ENCODE assay signal across 18 cellular contexts in the genomic region with DNA sequence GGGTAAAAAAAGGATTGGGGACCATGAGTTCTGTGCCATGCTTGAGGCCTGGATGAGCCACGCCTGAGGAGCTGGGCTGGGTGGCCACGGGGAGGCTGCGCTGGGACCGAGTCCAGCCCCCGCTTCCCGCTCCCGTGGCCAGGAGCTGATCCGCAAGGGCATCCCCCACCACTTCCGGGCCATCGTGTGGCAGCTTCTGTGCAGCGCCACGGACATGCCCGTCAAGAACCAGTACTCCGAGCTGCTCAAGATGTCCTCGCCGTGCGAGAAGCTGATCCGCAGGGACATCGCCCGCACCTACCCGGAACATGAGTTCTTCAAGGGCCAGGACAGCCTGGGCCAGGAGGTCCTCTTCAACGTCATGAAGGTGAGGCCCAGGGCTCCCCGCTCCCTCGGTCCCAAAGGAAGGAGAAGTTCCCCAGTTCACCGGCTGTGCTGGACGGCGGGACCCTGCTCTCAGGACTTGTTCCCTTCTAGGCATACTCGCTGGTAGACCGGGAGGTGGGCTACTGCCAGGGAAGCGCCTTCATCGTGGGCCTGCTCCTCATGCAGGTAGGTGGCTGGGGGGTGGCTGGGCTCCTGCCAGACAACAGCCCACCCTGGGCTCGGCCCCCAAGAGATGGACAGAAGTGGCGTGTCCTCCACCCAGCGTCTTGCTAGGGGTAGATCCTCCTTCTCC. TPM values are rescaled to one million over a fixed set of nuclear protein-coding genes. Genes with fewer than 3 reads are reported as not detected.
"Had no signal": no experiment of that assay in that cellular context is flagged by ENCODE, and none has a peak within 500 bp of the region (broad histone marks: within the 10 kb centered on the region; RNA-seq: fewer than 3 reads in every experiment).

No MANE protein-coding gene starts in this region.

- H3K27me3 ChIP-seq: gastroesophageal sphincter, neutrophil, right atrium auricular region, testis had no signal

- H3K27me3 Mint-ChIP-seq: activated T-helper 17 cell treated with anti-CD3 and anti-CD28 coated beads, Interleukin-2, amount 50 U/mL, for 72 hours; naive thymus-derived CD4-positive, alpha-beta T cell; progenitor cell of endocrine pancreas; T-cell had no signal

- H3K36me3 Mint-ChIP-seq: activated naive CD4-positive, alpha-beta T cell treated with anti-CD3 and anti-CD28 coated beads, Interleukin-2, amount 10 ng/mL, durations not matched to agents 7 days and 5 days; naive thymus-derived CD4-positive, alpha-beta T cell; T-cell had no signal

- H3K27ac ChIP-seq: gastroesophageal sphincter, neutrophil, right atrium auricular region, testis had no signal

- H3K9me3 Mint-ChIP-seq: activated naive CD4-positive, alpha-beta T cell treated with anti-CD3 and anti-CD28 coated beads, Interleukin-2, amount 10 ng/mL, durations not matched to agents 7 days and 5 days; activated T-helper 17 cell treated with anti-CD3 and anti-CD28 coated beads, Interleukin-2, amount 50 U/mL, for 72 hours; naive thymus-derived CD4-positive, alpha-beta T cell; T-cell had no signal

- DNase-seq: activated CD4-positive, alpha-beta T cell treated with anti-CD3 and anti-CD28 coated beads, Interleukin-2, amount 50 U/mL, for 4 hours; activated naive CD4-positive, alpha-beta T cell treated with anti-CD3 and anti-CD28 coated beads, Interleukin-2, amount 10 ng/mL, durations not matched to agents 7 days and 5 days; mammary epithelial cell; naive thymus-derived CD4-positive, alpha-beta T cell; small intestine; stimulated activated naive CD8-positive, alpha-beta T cell treated with anti-CD3 and anti-CD28 coated beads, Interleukin-15, Interleukin-2, amounts not matched to agents 100 U/mL and 50 U/mL, for 24 hours; T-cell; T-helper 9 cell; testis had no signal

- H3K9me3 ChIP-seq: gastroesophageal sphincter, mucosa of descending colon, neutrophil, right atrium auricular region, testis had no signal

- H3K4me3 Mint-ChIP-seq: activated naive CD4-positive, alpha-beta T cell treated with anti-CD3 and anti-CD28 coated beads, Interleukin-2, amount 10 ng/mL, durations not matched to agents 7 days and 5 days; activated T-helper 17 cell treated with anti-CD3 and anti-CD28 coated beads, Interleukin-2, amount 50 U/mL, for 72 hours; naive thymus-derived CD4-positive, alpha-beta T cell; T-cell had no signal

- H3K4me1 Mint-ChIP-seq: activated T-helper 17 cell treated with anti-CD3 and anti-CD28 coated beads, Interleukin-2, amount 50 U/mL, for 72 hours had no signal

- ATAC-seq: activated CD4-positive, CD25-positive, alpha-beta regulatory T cell treated with anti-CD3 and anti-CD28 coated beads, Interleukin-2, amount 50 U/mL, for 24 hours; activated T-helper 17 cell treated with anti-CD3 and anti-CD28 coated beads, Interleukin-2, amount 50 U/mL, for 72 hours; gastroesophageal sphincter; left lobe of liver; mucosa of descending colon; naive thymus-derived CD4-positive, alpha-beta T cell; stimulated activated naive CD8-positive, alpha-beta T cell treated with anti-CD3 and anti-CD28 coated beads, Interleukin-15, Interleukin-2, amounts not matched to agents 100 U/mL and 50 U/mL, for 24 hours; T-cell had no signal

- H3K27ac Mint-ChIP-seq: activated naive CD4-positive, alpha-beta T cell treated with anti-CD3 and anti-CD28 coated beads, Interleukin-2, amount 10 ng/mL, durations not matched to agents 7 days and 5 days; activated T-helper 17 cell treated with anti-CD3 and anti-CD28 coated beads, Interleukin-2, amount 50 U/mL, for 72 hours; naive thymus-derived CD4-positive, alpha-beta T cell; progenitor cell of endocrine pancreas; T-cell had no signal

- H3K4me3 ChIP-seq: gastroesophageal sphincter, mucosa of descending colon, right atrium auricular region, testis had no signal

- H3K36me3 ChIP-seq: right atrium auricular region had no signal

RNA-seq across cellular contexts. Expression of a gene that starts 25.3 kb away (rescaled TPM):
- total RNA-seq: bronchial epithelial cell, gastroesophageal sphincter, right atrium auricular region had no signal

RNA-seq across cellular contexts. Expression of a gene that starts 39.4 kb away (rescaled TPM):
- total RNA-seq: activated T-helper 17 cell treated with anti-CD3 and anti-CD28 coated beads, Interleukin-2, amount 50 U/mL, for 72 hours had no signal
